In genomic region chr1:226950875-226951274, GRCh38 we compare ENCODE assay signal across 28 cellular contexts. TPM values are rescaled to one million over a fixed set of nuclear protein-coding genes. Genes with fewer than 3 reads are reported as not detected.
A peak's percentile ranks its signal among the peaks of the same experiment; 100 is the strongest.
DNase-seq lines count a peak whose midpoint lies in the region; ATAC-seq, FAIRE-seq and TF ChIP-seq lines count a peak whose summit lies in the region.
"Had no signal": no experiment of that assay in that cellular context is flagged by ENCODE, and none has a peak within 500 bp of the region (broad histone marks: within the 10 kb centered on the region; RNA-seq: fewer than 3 reads in every experiment).

No MANE protein-coding gene starts in this region.

- in situ Hi-C loops in K562 (cut with MboI) = no loop called here

- ATAC-seq in Right ventricle myocardium inferior = no peak
- peak; percentile 11; the same call in 2 of the 3 replicates for ATAC-seq in K562
- ATAC-seq in CD8-positive, alpha-beta T cell = no peak
- ATAC-seq: activated naive CD4-positive, alpha-beta T cell treated with anti-CD3 and anti-CD28 coated beads, Interleukin-2, amount 50 U/mL, for 72 hours; esophagus mucosa; Panc1 had no signal

- 40% methylated on average over 4 of the region's 6 CpGs for WGBS in K562 (ENCODE audit: insufficient coverage, low coverage, missing lambda C conversion rate)

- H3K36me3 ChIP-seq in left ventricle myocardium inferior (peaks cover 9% of the 10 kb centered on the region), K562 (ENCODE audit: control insufficient read depth, insufficient read depth, low read length) (no peaks in the 10 kb centered on the region)
- no peaks in the 10 kb centered on the region for H3K36me3 ChIP-seq in CD8-positive, alpha-beta T cell (ENCODE audit: insufficient read depth, low read length)
- H3K36me3 ChIP-seq: ascending aorta, cardiac muscle cell, HAP-1, transverse colon had no signal

- H3K4me3 Mint-ChIP-seq in nephron progenitor cell = no peak overlapping the region
- H3K4me3 Mint-ChIP-seq in CD8-positive, alpha-beta T cell = no peak overlapping the region
- H3K4me3 Mint-ChIP-seq: memory B cell had no signal

- H3K36me3 Mint-ChIP-seq in nephron progenitor cell (ENCODE audit: low read depth) = peaks cover 15% of the 10 kb centered on the region
- peaks cover 25% of the 10 kb centered on the region for H3K36me3 Mint-ChIP-seq in CD8-positive, alpha-beta T cell

- intact Hi-C loops in left ventricle myocardium inferior (cut with micrococcal nuclease) = no loop called here
- intact Hi-C loops in Right ventricle myocardium inferior (cut with DNase I) = no loop called here
- intact Hi-C loops in K562 (cut with micrococcal nuclease) = no loop called here
- intact Hi-C loops in CD8-positive, alpha-beta T cell (cut with DNase I, micrococcal nuclease) = no loop called here

- TF ChIP-seq POLR2A in K562 (conservative IDR thresholded peaks at IDR 0.05) = no peak

- TF ChIP-seq RAD21 in K562 (CRISPR knock-in tag; conservative IDR thresholded peaks at IDR 0.05 in 1 of 2, IDR thresholded peaks at IDR 0.05 in 1 of 2) = no peak

- H3K27ac ChIP-seq in left ventricle myocardium inferior (replicated peaks) (peak overlapping the region; percentile 54), K562 (ENCODE audit: extremely low read depth, low read depth, low read length) (no peak overlapping the region)
- H3K27ac ChIP-seq in CD8-positive, alpha-beta T cell (ENCODE audit: low read depth, low read length) = no peak overlapping the region
- H3K27ac ChIP-seq: ascending aorta, cardiac muscle cell, transverse colon had no signal

- CTCF ChIA-PET in K562 (lab: Yijun Ruan, JAX; ENCODE audit: low intra/inter-chr PET ratio) = no interaction called here
- CTCF ChIA-PET in CD8-positive, alpha-beta T cell (lab: Charles Lee) = interaction anchor here (0.6 to 1.3 kb wide), 2 partner anchors 32 to 325 kb away, joined by 3 read pairs; no protein-coding TSS in a partner anchor

- H3K9me1 ChIP-seq in K562 (ENCODE audit: control insufficient read depth, insufficient read depth, low read length) = no peaks in the 10 kb centered on the region

- H3K4me1 ChIP-seq in left ventricle myocardium inferior (peaks cover 79% of the 10 kb centered on the region), K562 (replicated peaks in 1 of 2; ENCODE audit: control insufficient read depth in 2 of 2, insufficient read depth in 2 of 2, low read length in 2 of 2) (peaks cover 0 to 4% of the 10 kb centered on the region in 2 experiments; a peak in 2 of 5 replicates)
- no peaks in the 10 kb centered on the region for H3K4me1 ChIP-seq in CD8-positive, alpha-beta T cell (ENCODE audit: insufficient read depth, low read length)
- H3K4me1 ChIP-seq: ascending aorta, HAP-1 had no signal

- H3K9ac ChIP-seq in K562 (ENCODE audit: insufficient read depth in 1 of 2, low read depth in 2 of 2, low read length in 2 of 2) = 0 out of 4 replicates have a peak overlapping the region, but pooled peaks of 1 of the 2 experiments have one; percentile 49

- no peak for TF ChIP-seq EP300 in K562 (IDR thresholded peaks at IDR 0.05; ENCODE audit: low read length)

- H2AFZ ChIP-seq in K562 (ENCODE audit: low read depth, low read length) = no peak overlapping the region

- H3K79me2 ChIP-seq in K562 (ENCODE audit: control insufficient read depth, insufficient read depth, low read length) = peaks cover 16% of the 10 kb centered on the region

- no peak overlapping the region for H3K4me2 ChIP-seq in K562 (ENCODE audit: insufficient read depth, low read length)

- POLR2A ChIA-PET in K562 (lab: Yijun Ruan, JAX) = interaction anchor here (0.8 to 3.3 kb wide), 4 partner anchors 8 to 38 kb away, joined by 3 to 14 read pairs (median 8); partner anchors contain the start of gene COQ8A
- POLR2A ChIA-PET in CD8-positive, alpha-beta T cell (lab: Charles Lee) = interaction anchor here (0.7 to 1.6 kb wide), 3 partner anchors 10 to 67 kb away, joined by 3 to 6 read pairs (median 4); partner anchors contain the start of gene COQ8A

- DNase-seq in left ventricle myocardium inferior (no peak), Right ventricle myocardium inferior (ENCODE audit: missing footprints) (no peak), K562 (ENCODE audit: extremely low read depth in 1 of 4, low spot score in 3 of 4) (no peak), nephron progenitor cell (no peak), NCI-H2196 (lab: John Stamatoyannopoulos, UW; ENCODE audit: unreplicated experiment) (no peak), RKO (ENCODE audit: low spot score) (no peak)
- no peak for DNase-seq in CD8-positive, alpha-beta T cell
- DNase-seq: activated CD4-positive, alpha-beta T cell treated with anti-CD3 and anti-CD28 coated beads, Interleukin-2, amount 50 U/mL, for 1 hour; COR-L47; cortex of kidney; DMS79; foreskin melanocyte; GDM1; NCI-H1048; NCI-H2029; NCI-H526 treated with DMSO at 0.1 percent for 48 hours; nucleus accumbens; SW 1271; T1000; transverse colon had no signal

- H3K9me3 Mint-ChIP-seq in nephron progenitor cell = peaks cover 30% of the 10 kb centered on the region
- H3K9me3 Mint-ChIP-seq in CD8-positive, alpha-beta T cell = no peaks in the 10 kb centered on the region

- H3K27ac Mint-ChIP-seq in nephron progenitor cell = peak overlapping the region; percentile 26
- H3K27ac Mint-ChIP-seq in CD8-positive, alpha-beta T cell = no peak overlapping the region
- H3K27ac Mint-ChIP-seq: memory B cell had no signal

- H3K27me3 ChIP-seq in left ventricle myocardium inferior (ENCODE audit: low read depth) = no peaks in the 10 kb centered on the region
- H3K27me3 ChIP-seq in K562 (ENCODE audit: control insufficient read depth in 2 of 2, insufficient read depth in 2 of 2, low read length in 2 of 2) = no peaks in the 10 kb centered on the region
- no peaks in the 10 kb centered on the region for H3K27me3 ChIP-seq in CD8-positive, alpha-beta T cell (ENCODE audit: insufficient read depth, low read length)
- H3K27me3 ChIP-seq: ascending aorta, cardiac muscle cell, transverse colon had no signal

- no peak for FAIRE-seq in K562 (lab: Jason Lieb, UNC)
- FAIRE-seq: GM19239 had no signal

- no peak for TF ChIP-seq CTCF in left ventricle myocardium inferior (IDR thresholded peaks at IDR 0.05; ENCODE audit: borderline replicate concordance)
- no peak for TF ChIP-seq CTCF in K562 (IDR thresholded peaks at IDR 0.05 in 2 of 3, conservative IDR thresholded peaks at IDR 0.05 in 1 of 3; ENCODE audit: insufficient read depth in 2 of 3, low read depth in 1 of 3, low read length in 3 of 3)
- TF ChIP-seq CTCF in nephron progenitor cell (IDR thresholded peaks at IDR 0.05) = no peak
- TF ChIP-seq CTCF in CD8-positive, alpha-beta T cell (IDR thresholded peaks at IDR 0.05) = no peak

- peaks cover 8% of the 10 kb centered on the region for H3K4me1 Mint-ChIP-seq in nephron progenitor cell
- H3K4me1 Mint-ChIP-seq in CD8-positive, alpha-beta T cell (ENCODE audit: low read depth) = peaks cover 52% of the 10 kb centered on the region

- H4K20me1 ChIP-seq in K562 (replicated peaks; ENCODE audit: control insufficient read depth, insufficient read depth, low read length) = peaks cover 10% of the 10 kb centered on the region

- no peak overlapping the region for H3K4me3 ChIP-seq in left ventricle myocardium inferior
- no peak overlapping the region for H3K4me3 ChIP-seq in K562
- no peak overlapping the region for H3K4me3 ChIP-seq in CD8-positive, alpha-beta T cell (ENCODE audit: low read depth, low read length)
- H3K4me3 ChIP-seq: ascending aorta, cardiac muscle cell, HAP-1, transverse colon had no signal

- no TSS peak for BruUV-seq in K562 (replicated peaks; lab: Mats Ljungman, UMichigan)

- peaks cover 8% of the 10 kb centered on the region for H3K9me3 ChIP-seq in left ventricle myocardium inferior (replicated peaks)
- H3K9me3 ChIP-seq in K562 (replicated peaks; ENCODE audit: control insufficient read depth, insufficient read depth, low read depth, low read length) = no peaks in the 10 kb centered on the region
- H3K9me3 ChIP-seq in CD8-positive, alpha-beta T cell (ENCODE audit: low read length) = no peaks in the 10 kb centered on the region
- H3K9me3 ChIP-seq: HAP-1, transverse colon had no signal

- H3K27me3 Mint-ChIP-seq in nephron progenitor cell (ENCODE audit: low read depth, poor library complexity) = peaks cover 3% of the 10 kb centered on the region
- no peaks in the 10 kb centered on the region for H3K27me3 Mint-ChIP-seq in CD8-positive, alpha-beta T cell (ENCODE audit: low read depth)
- H3K27me3 Mint-ChIP-seq: memory B cell had no signal

TF ChIP-seq in K562, 482 proteins besides CTCF, POLR2A, EP300 and RAD21 (continues in another document):
- TF ChIP-seq IRF9 (tag; IDR thresholded peaks at IDR 0.05) (no peak), ZNF384 (IDR thresholded peaks at IDR 0.05; ENCODE audit: low read depth, low read length) (no peak), TAF7 (tag; IDR thresholded peaks at IDR 0.05) (no peak), RBM15 (IDR thresholded peaks at IDR 0.05; ENCODE audit: insufficient read depth, low read length) (no peak), KDM1A (IDR thresholded peaks at IDR 0.05) (no peak)

RNA-seq across cellular contexts. Expression of gene COQ8A, which starts 10.8 kb away (rescaled TPM):
- total RNA-seq in left ventricle myocardium inferior (357 TPM), Right ventricle myocardium inferior (412 TPM), K562 (2014; rRNA removed) (40.1 and 45.0 TPM in 2 replicates), K562 (2014; rRNA removed; fragmentation: Illumina TruSeq; extraction: Trizol) (18.4 and 18.6 TPM in 2 replicates), K562 (2015; rRNA removed; fragmentation: Illumina TruSeq; extraction: Trizol) (20.5 and 20.7 TPM in 2 replicates), K562 (2021) (44.3 and 54.3 TPM in 2 replicates)
- 36.8 and 53.6 TPM in 2 replicates for total RNA-seq in K562 (2011; cell fraction: chromatin; rRNA removed; ENCODE audit: low replicate concordance)
- 34.5 and 34.7 TPM in 2 replicates for total RNA-seq in K562 (2011; cell fraction: nucleolus; rRNA removed)
- 35.6 and 48.2 TPM in 2 replicates for total RNA-seq in K562 (2011; cell fraction: nucleoplasm; rRNA removed)
- polyA plus RNA-seq in K562 (2011; rRNA removed) (38.4 and 40.1 TPM in 2 replicates), K562 (2014; fragmentation: Illumina TruSeq; extraction: Trizol) (32.4 and 42.5 TPM in 2 replicates), K562 (2014; fragmentation: Nextera tagmentation; extraction: Ambion mirVana) (1 to 10 TPM; 2.6 to 4.1 TPM), K562 (2014; rRNA removed) (38.0 and 45.7 TPM in 2 replicates)
- 36.3 and 44.9 TPM in 2 replicates for polyA plus RNA-seq in K562 (2011; cell fraction: cytosol; rRNA removed)
- 78.8 and 89.1 TPM in 2 replicates for polyA plus RNA-seq in K562 (2011; cell fraction: nucleus; rRNA removed)
- 27.1 and 42.6 TPM in 2 replicates for polyA plus RNA-seq in K562 (2012)
- polyA minus RNA-seq in K562 (2011; rRNA and poly(A)+ RNA removed) = 18.9 and 22.0 TPM in 2 replicates
- 18.2 and 22.0 TPM in 2 replicates for polyA minus RNA-seq in K562 (2011; cell fraction: cytosol; rRNA and poly(A)+ RNA removed)
- 18.6 and 21.1 TPM in 2 replicates for polyA minus RNA-seq in K562 (2011; cell fraction: nucleus; rRNA and poly(A)+ RNA removed)
- 10 to 100 TPM; 82.6 to 90.0 TPM for total RNA-seq in CD8-positive, alpha-beta T cell
